20 cellular contexts compared by ENCODE assay signal in genomic region chr7:112905413-112905812, GRCh38.
DNase-seq lines count a peak whose midpoint lies in the region; ATAC-seq, FAIRE-seq and TF ChIP-seq lines count a peak whose summit lies in the region.
"Had no signal": no experiment of that assay in that cellular context is flagged by ENCODE, and none has a peak within 500 bp of the region (broad histone marks: within the 10 kb centered on the region; RNA-seq: fewer than 3 reads in every experiment).

No MANE protein-coding gene starts in this region.

- DNase-seq in GM23248 (peak; percentile 31), K562 (ENCODE audit: extremely low read depth in 1 of 4, low spot score in 3 of 4) (no peak), small intestine (no peak), PC-3 (no peak), DMS153 treated with DMSO at 0.1 percent for 48 hours (lab: John Stamatoyannopoulos, UW; ENCODE audit: unreplicated experiment) (no peak)
- DNase-seq: Caco-2; CD4-positive, CD25-positive, alpha-beta regulatory T cell; CD8-positive, alpha-beta T cell; DMS153; DMS79; EL; GF-D8; GOT3; HFFc6 had no signal

- no peaks in the 10 kb centered on the region for H3K9me1 ChIP-seq in K562 (ENCODE audit: control insufficient read depth, insufficient read depth, low read length)

- in situ Hi-C loops in GM23248 (cut with MboI) = no loop called here
- in situ Hi-C loops in K562 (cut with MboI) = no loop called here

- no peak for TF ChIP-seq EP300 in K562 (IDR thresholded peaks at IDR 0.05; ENCODE audit: low read length)

- H4K20me1 ChIP-seq in GM23248 (ENCODE audit: insufficient read depth) (no peaks in the 10 kb centered on the region), K562 (replicated peaks; ENCODE audit: control insufficient read depth, insufficient read depth, low read length) (no peaks in the 10 kb centered on the region), PC-3 (ENCODE audit: low read length) (no peaks in the 10 kb centered on the region)
- H4K20me1 ChIP-seq: BLaER1 had no signal

- H3K9me2 ChIP-seq in GM23248 (ENCODE audit: insufficient read depth) = no peaks in the 10 kb centered on the region
- H3K9me2 ChIP-seq in PC-3 (replicated peaks; ENCODE audit: low read length) = no peaks in the 10 kb centered on the region

- no peak for FAIRE-seq in K562 (lab: Jason Lieb, UNC)
- peak; percentile 39 for FAIRE-seq in small intestine (lab: Jason Lieb, UNC)
- FAIRE-seq: GM12892, H54 had no signal

- TF ChIP-seq CTCF in K562 (IDR thresholded peaks at IDR 0.05 in 2 of 3, conservative IDR thresholded peaks at IDR 0.05 in 1 of 3; ENCODE audit: insufficient read depth in 2 of 3, low read depth in 1 of 3, low read length in 3 of 3) = no peak
- TF ChIP-seq CTCF in PC-3 (conservative IDR thresholded peaks at IDR 0.05; ENCODE audit: low read depth, low read length) = no peak

- ATAC-seq in K562 (no peak), PC-3 (no peak), GM18519 (IDR thresholded peaks at IDR 0.05; ENCODE audit: low FRiP score, unreplicated experiment) (no peak)
- ATAC-seq: CD8-positive, alpha-beta T cell had no signal

- H3K4me1 ChIP-seq in GM23248 (ENCODE audit: insufficient read depth) (no peaks in the 10 kb centered on the region), K562 (replicated peaks in 1 of 2; ENCODE audit: control insufficient read depth in 2 of 2, insufficient read depth in 2 of 2, low read length in 2 of 2) (no peaks in the 10 kb centered on the region), small intestine (ENCODE audit: control insufficient read depth in 2 of 2, insufficient read depth in 1 of 2, low read depth in 1 of 2, low read length in 1 of 2) (no peaks in the 10 kb centered on the region), PC-3 (ENCODE audit: insufficient read depth, low read length) (no peaks in the 10 kb centered on the region)
- H3K4me1 ChIP-seq: BLaER1, Caco-2, HAP-1 had no signal

- peaks cover 12% of the 10 kb centered on the region for H3F3A ChIP-seq in GM23248 (ENCODE audit: insufficient read depth)
- H3F3A ChIP-seq in PC-3 (ENCODE audit: low read length, unreplicated experiment) = no peaks in the 10 kb centered on the region

- TF ChIP-seq RAD21 in K562 (CRISPR knock-in tag; conservative IDR thresholded peaks at IDR 0.05 in 1 of 2, IDR thresholded peaks at IDR 0.05 in 1 of 2) = no peak

- no peak overlapping the region for H3K27ac ChIP-seq in GM23248
- H3K27ac ChIP-seq in K562 (ENCODE audit: extremely low read depth, low read depth, low read length) = no peak overlapping the region
- H3K27ac ChIP-seq in small intestine (ENCODE audit: low read depth in 1 of 2, low read length in 1 of 2) = no peak overlapping the region
- no peak overlapping the region for H3K27ac ChIP-seq in PC-3 (ENCODE audit: low read length)
- H3K27ac ChIP-seq: BLaER1, C4-2B had no signal

- CTCF ChIA-PET in K562 (lab: Yijun Ruan, JAX; ENCODE audit: low intra/inter-chr PET ratio) = no interaction called here
- CTCF ChIA-PET in PC-3 (lab: Charles Lee) = no interaction called here

- BruUV-seq in K562 (replicated peaks; lab: Mats Ljungman, UMichigan) = no TSS peak
- BruUV-seq in PC-3 (replicated peaks; lab: Mats Ljungman, UMichigan) = no TSS peak

- intact Hi-C loops in K562 (cut with micrococcal nuclease) = no loop called here
- intact Hi-C loops in PC-3 (cut with micrococcal nuclease) = no loop called here

- H3K4me3 ChIP-seq in GM23248 (no peak overlapping the region), K562 (no peak overlapping the region), small intestine (ENCODE audit: low read depth in 1 of 2, low read length in 2 of 2) (no peak overlapping the region), PC-3 (ENCODE audit: low read length) (no peak overlapping the region)
- H3K4me3 ChIP-seq: BLaER1, HAP-1 had no signal

- H2AFZ ChIP-seq in GM23248 = no peak overlapping the region
- H2AFZ ChIP-seq in K562 (ENCODE audit: low read depth, low read length) = no peak overlapping the region
- no peak overlapping the region for H2AFZ ChIP-seq in PC-3 (ENCODE audit: low read length)

- H3K27me3 ChIP-seq in GM23248 (replicated peaks; ENCODE audit: insufficient read depth) = no peaks in the 10 kb centered on the region
- H3K27me3 ChIP-seq in K562 (ENCODE audit: control insufficient read depth in 2 of 2, insufficient read depth in 2 of 2, low read length in 2 of 2) = no peaks in the 10 kb centered on the region
- no peaks in the 10 kb centered on the region for H3K27me3 ChIP-seq in small intestine (ENCODE audit: control insufficient read depth in 2 of 2, insufficient read depth in 2 of 2, low read length in 2 of 2)
- no peaks in the 10 kb centered on the region for H3K27me3 ChIP-seq in PC-3 (ENCODE audit: low read length)
- H3K27me3 ChIP-seq: BLaER1 had no signal

- POLR2A ChIA-PET in K562 (lab: Yijun Ruan, JAX) (no interaction called here), PC-3 (lab: Charles Lee; ENCODE audit: unreplicated experiment) (no interaction called here)

- H3K4me2 ChIP-seq in GM23248 (ENCODE audit: unreplicated experiment) = no peak overlapping the region
- no peak overlapping the region for H3K4me2 ChIP-seq in K562 (ENCODE audit: insufficient read depth, low read length)
- H3K4me2 ChIP-seq in PC-3 (ENCODE audit: low read length) = no peak overlapping the region
- H3K4me2 ChIP-seq: BLaER1 had no signal

- H3K9ac ChIP-seq in GM23248 (no peak overlapping the region), K562 (ENCODE audit: insufficient read depth in 1 of 2, low read depth in 2 of 2, low read length in 2 of 2) (no peak overlapping the region), PC-3 (ENCODE audit: low read length) (no peak overlapping the region)
- H3K9ac ChIP-seq: BLaER1 had no signal

- H3K36me3 ChIP-seq in GM23248 (ENCODE audit: low read depth) (0 out of 2 replicates have a peak, but pooled peaks cover 15% of the 10 kb centered on the region), K562 (ENCODE audit: control insufficient read depth, insufficient read depth, low read length) (no peaks in the 10 kb centered on the region; the same call in 2 of the 3 replicates), small intestine (ENCODE audit: control insufficient read depth in 2 of 2, insufficient read depth in 2 of 2, low read length in 2 of 2) (no peaks in the 10 kb centered on the region), PC-3 (ENCODE audit: low read depth, low read length) (no peaks in the 10 kb centered on the region)
- H3K36me3 ChIP-seq: HAP-1 had no signal

- TF ChIP-seq POLR2A in K562 (conservative IDR thresholded peaks at IDR 0.05) = no peak

- H3K79me2 ChIP-seq in GM23248 (ENCODE audit: insufficient read depth) = peaks cover 98% of the 10 kb centered on the region
- no peaks in the 10 kb centered on the region for H3K79me2 ChIP-seq in K562 (ENCODE audit: control insufficient read depth, insufficient read depth, low read length)
- H3K79me2 ChIP-seq in PC-3 (ENCODE audit: low read length) = no peaks in the 10 kb centered on the region

- no peaks in the 10 kb centered on the region for H3K9me3 ChIP-seq in GM23248 (ENCODE audit: low read depth)
- peaks cover 2% of the 10 kb centered on the region for H3K9me3 ChIP-seq in K562 (replicated peaks; ENCODE audit: control insufficient read depth, insufficient read depth, low read depth, low read length)
- H3K9me3 ChIP-seq in small intestine (ENCODE audit: control insufficient read depth, low read depth) = no peaks in the 10 kb centered on the region
- no peaks in the 10 kb centered on the region for H3K9me3 ChIP-seq in PC-3 (ENCODE audit: low read length)
- H3K9me3 ChIP-seq: Caco-2, HAP-1 had no signal

TF ChIP-seq in K562, 482 proteins besides CTCF, POLR2A, EP300 and RAD21:
- TF ChIP-seq ZNF324 (CRISPR knock-in tag; IDR thresholded peaks at IDR 0.05) (peak; percentile 94), ZKSCAN1 (IDR thresholded peaks at IDR 0.05; ENCODE audit: low read depth, low read length) (no peak)
